Comparison of ENCODE assay signal across 2 cellular contexts in the genomic region with DNA sequence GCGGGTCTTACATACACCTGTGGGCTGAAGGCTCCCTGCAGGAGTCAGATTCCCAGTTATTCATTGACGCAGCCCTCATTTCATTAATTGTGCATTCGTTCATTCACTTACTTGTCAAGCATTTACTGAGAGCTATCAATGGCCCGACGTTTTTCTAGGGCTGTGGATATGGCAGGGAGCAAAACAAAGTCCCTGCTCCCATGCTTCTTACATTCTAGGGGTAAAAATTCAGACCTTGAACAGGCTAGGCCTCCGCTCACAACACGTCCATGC.
TF ChIP-seq lines count a peak whose summit lies in the region.

No MANE protein-coding gene starts in this region.

TF ChIP-seq in SK-N-SH, 30 proteins besides CTCF, POLR2A, EP300 and RAD21 (continued from another document):
- TF ChIP-seq, protein P1, sequence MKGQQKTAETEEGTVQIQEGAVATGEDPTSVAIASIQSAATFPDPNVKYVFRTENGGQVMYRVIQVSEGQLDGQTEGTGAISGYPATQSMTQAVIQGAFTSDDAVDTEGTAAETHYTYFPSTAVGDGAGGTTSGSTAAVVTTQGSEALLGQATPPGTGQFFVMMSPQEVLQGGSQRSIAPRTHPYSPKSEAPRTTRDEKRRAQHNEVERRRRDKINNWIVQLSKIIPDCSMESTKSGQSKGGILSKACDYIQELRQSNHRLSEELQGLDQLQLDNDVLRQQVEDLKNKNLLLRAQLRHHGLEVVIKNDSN (IDR thresholded peaks at IDR 0.05; ENCODE audit: borderline replicate concordance, low read depth), result no peak
- TF ChIP-seq GABPA (IDR thresholded peaks at IDR 0.05; ENCODE audit: low read depth) (no peak), TCF12 (IDR thresholded peaks at IDR 0.05) (no peak), YY1 (IDR thresholded peaks at IDR 0.05; ENCODE audit: low read depth) (no peak), MXI1 (IDR thresholded peaks at IDR 0.05; ENCODE audit: low read depth, low read length) (no peak), RFX5 (IDR thresholded peaks at IDR 0.05; ENCODE audit: low read length) (no peak), GATA2 (CRISPR knock-in tag; IDR thresholded peaks at IDR 0.05) (no peak), TEAD4 (IDR thresholded peaks at IDR 0.05; ENCODE audit: borderline replicate concordance, insufficient read depth) (no peak), MEF2A (IDR thresholded peaks at IDR 0.05; ENCODE audit: borderline replicate concordance, low read depth) (no peak), EZH2phosphoT487 (IDR thresholded peaks at IDR 0.05; ENCODE audit: borderline replicate concordance, low read depth) (no peak), CHD2 (IDR thresholded peaks at IDR 0.05; ENCODE audit: low read length, partially characterized antibody) (no peak), SIN3A (IDR thresholded peaks at IDR 0.05; ENCODE audit: borderline replicate concordance, low read depth, low read length) (no peak)
- TF ChIP-seq, protein P2, sequence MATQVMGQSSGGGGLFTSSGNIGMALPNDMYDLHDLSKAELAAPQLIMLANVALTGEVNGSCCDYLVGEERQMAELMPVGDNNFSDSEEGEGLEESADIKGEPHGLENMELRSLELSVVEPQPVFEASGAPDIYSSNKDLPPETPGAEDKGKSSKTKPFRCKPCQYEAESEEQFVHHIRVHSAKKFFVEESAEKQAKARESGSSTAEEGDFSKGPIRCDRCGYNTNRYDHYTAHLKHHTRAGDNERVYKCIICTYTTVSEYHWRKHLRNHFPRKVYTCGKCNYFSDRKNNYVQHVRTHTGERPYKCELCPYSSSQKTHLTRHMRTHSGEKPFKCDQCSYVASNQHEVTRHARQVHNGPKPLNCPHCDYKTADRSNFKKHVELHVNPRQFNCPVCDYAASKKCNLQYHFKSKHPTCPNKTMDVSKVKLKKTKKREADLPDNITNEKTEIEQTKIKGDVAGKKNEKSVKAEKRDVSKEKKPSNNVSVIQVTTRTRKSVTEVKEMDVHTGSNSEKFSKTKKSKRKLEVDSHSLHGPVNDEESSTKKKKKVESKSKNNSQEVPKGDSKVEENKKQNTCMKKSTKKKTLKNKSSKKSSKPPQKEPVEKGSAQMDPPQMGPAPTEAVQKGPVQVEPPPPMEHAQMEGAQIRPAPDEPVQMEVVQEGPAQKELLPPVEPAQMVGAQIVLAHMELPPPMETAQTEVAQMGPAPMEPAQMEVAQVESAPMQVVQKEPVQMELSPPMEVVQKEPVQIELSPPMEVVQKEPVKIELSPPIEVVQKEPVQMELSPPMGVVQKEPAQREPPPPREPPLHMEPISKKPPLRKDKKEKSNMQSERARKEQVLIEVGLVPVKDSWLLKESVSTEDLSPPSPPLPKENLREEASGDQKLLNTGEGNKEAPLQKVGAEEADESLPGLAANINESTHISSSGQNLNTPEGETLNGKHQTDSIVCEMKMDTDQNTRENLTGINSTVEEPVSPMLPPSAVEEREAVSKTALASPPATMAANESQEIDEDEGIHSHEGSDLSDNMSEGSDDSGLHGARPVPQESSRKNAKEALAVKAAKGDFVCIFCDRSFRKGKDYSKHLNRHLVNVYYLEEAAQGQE (IDR thresholded peaks at IDR 0.05; ENCODE audit: low read depth, low read length), result no peak
- TF ChIP-seq, protein P3, sequence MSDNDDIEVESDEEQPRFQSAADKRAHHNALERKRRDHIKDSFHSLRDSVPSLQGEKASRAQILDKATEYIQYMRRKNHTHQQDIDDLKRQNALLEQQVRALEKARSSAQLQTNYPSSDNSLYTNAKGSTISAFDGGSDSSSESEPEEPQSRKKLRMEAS (IDR thresholded peaks at IDR 0.05; ENCODE audit: low read depth), result no peak
- TF ChIP-seq, protein P4, sequence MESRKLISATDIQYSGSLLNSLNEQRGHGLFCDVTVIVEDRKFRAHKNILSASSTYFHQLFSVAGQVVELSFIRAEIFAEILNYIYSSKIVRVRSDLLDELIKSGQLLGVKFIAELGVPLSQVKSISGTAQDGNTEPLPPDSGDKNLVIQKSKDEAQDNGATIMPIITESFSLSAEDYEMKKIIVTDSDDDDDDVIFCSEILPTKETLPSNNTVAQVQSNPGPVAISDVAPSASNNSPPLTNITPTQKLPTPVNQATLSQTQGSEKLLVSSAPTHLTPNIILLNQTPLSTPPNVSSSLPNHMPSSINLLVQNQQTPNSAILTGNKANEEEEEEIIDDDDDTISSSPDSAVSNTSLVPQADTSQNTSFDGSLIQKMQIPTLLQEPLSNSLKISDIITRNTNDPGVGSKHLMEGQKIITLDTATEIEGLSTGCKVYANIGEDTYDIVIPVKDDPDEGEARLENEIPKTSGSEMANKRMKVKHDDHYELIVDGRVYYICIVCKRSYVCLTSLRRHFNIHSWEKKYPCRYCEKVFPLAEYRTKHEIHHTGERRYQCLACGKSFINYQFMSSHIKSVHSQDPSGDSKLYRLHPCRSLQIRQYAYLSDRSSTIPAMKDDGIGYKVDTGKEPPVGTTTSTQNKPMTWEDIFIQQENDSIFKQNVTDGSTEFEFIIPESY (IDR thresholded peaks at IDR 0.05; ENCODE audit: borderline replicate concordance, low read depth), result no peak

TF ChIP-seq in SK-N-SH treated with all-trans-retinoic acid at 6 μM for 48 hours, 23 proteins besides CTCF, POLR2A, EP300 and RAD21 (continued from another document):
- TF ChIP-seq, protein P5, sequence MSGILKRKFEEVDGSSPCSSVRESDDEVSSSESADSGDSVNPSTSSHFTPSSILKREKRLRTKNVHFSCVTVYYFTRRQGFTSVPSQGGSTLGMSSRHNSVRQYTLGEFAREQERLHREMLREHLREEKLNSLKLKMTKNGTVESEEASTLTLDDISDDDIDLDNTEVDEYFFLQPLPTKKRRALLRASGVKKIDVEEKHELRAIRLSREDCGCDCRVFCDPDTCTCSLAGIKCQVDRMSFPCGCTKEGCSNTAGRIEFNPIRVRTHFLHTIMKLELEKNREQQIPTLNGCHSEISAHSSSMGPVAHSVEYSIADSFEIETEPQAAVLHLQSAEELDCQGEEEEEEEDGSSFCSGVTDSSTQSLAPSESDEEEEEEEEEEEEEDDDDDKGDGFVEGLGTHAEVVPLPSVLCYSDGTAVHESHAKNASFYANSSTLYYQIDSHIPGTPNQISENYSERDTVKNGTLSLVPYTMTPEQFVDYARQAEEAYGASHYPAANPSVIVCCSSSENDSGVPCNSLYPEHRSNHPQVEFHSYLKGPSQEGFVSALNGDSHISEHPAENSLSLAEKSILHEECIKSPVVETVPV (CRISPR knock-in tag; IDR thresholded peaks at IDR 0.05), result no peak
- no peak for TF ChIP-seq ZC3H10 (CRISPR knock-in tag; IDR thresholded peaks at IDR 0.05)
- TF ChIP-seq RARB (CRISPR knock-in tag; IDR thresholded peaks at IDR 0.05), result no peak
- TF ChIP-seq GLIS3 (CRISPR knock-in tag; IDR thresholded peaks at IDR 0.05), result no peak
- TF ChIP-seq ZNF70 (CRISPR knock-in tag; IDR thresholded peaks at IDR 0.05), result no peak
- no peak for TF ChIP-seq PPARA (CRISPR knock-in tag; IDR thresholded peaks at IDR 0.05; ENCODE audit: borderline replicate concordance)
- no peak for TF ChIP-seq TCF4 (CRISPR knock-in tag; IDR thresholded peaks at IDR 0.05; ENCODE audit: borderline replicate concordance)
- TF ChIP-seq ZNF8 (CRISPR knock-in tag; IDR thresholded peaks at IDR 0.05), result no peak
- no peak for TF ChIP-seq ARNTL (CRISPR knock-in tag; IDR thresholded peaks at IDR 0.05; ENCODE audit: borderline replicate concordance, low read depth)
- TF ChIP-seq, protein P6, sequence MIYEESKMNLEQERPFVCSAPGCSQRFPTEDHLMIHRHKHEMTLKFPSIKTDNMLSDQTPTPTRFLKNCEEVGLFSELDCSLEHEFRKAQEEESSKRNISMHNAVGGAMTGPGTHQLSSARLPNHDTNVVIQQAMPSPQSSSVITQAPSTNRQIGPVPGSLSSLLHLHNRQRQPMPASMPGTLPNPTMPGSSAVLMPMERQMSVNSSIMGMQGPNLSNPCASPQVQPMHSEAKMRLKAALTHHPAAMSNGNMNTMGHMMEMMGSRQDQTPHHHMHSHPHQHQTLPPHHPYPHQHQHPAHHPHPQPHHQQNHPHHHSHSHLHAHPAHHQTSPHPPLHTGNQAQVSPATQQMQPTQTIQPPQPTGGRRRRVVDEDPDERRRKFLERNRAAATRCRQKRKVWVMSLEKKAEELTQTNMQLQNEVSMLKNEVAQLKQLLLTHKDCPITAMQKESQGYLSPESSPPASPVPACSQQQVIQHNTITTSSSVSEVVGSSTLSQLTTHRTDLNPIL (CRISPR knock-in tag; IDR thresholded peaks at IDR 0.05; ENCODE audit: low read depth), result no peak
- no peak for TF ChIP-seq SNAI2 (CRISPR knock-in tag; IDR thresholded peaks at IDR 0.05)
- TF ChIP-seq CSDC2 (CRISPR knock-in tag; IDR thresholded peaks at IDR 0.05), result no peak
- no peak for TF ChIP-seq OSR1 (CRISPR knock-in tag; IDR thresholded peaks at IDR 0.05)
- TF ChIP-seq ISL1 (CRISPR knock-in tag; IDR thresholded peaks at IDR 0.05), result no peak
- no peak for TF ChIP-seq ZFP3 (CRISPR knock-in tag; IDR thresholded peaks at IDR 0.05)
- TF ChIP-seq BACH2 (CRISPR knock-in tag; IDR thresholded peaks at IDR 0.05; ENCODE audit: borderline replicate concordance), result no peak
